In genomic region chr17:58369214-58370031, GRCh38 we compare ENCODE assay signal across 1 cellular context.
TF ChIP-seq lines count a peak whose summit lies in the region.

No MANE protein-coding gene starts in this region.

TF ChIP-seq in HepG2, 621 proteins besides CTCF, POLR2A, EP300 and RAD21 (continued from another document):
- TF ChIP-seq, protein P1, sequence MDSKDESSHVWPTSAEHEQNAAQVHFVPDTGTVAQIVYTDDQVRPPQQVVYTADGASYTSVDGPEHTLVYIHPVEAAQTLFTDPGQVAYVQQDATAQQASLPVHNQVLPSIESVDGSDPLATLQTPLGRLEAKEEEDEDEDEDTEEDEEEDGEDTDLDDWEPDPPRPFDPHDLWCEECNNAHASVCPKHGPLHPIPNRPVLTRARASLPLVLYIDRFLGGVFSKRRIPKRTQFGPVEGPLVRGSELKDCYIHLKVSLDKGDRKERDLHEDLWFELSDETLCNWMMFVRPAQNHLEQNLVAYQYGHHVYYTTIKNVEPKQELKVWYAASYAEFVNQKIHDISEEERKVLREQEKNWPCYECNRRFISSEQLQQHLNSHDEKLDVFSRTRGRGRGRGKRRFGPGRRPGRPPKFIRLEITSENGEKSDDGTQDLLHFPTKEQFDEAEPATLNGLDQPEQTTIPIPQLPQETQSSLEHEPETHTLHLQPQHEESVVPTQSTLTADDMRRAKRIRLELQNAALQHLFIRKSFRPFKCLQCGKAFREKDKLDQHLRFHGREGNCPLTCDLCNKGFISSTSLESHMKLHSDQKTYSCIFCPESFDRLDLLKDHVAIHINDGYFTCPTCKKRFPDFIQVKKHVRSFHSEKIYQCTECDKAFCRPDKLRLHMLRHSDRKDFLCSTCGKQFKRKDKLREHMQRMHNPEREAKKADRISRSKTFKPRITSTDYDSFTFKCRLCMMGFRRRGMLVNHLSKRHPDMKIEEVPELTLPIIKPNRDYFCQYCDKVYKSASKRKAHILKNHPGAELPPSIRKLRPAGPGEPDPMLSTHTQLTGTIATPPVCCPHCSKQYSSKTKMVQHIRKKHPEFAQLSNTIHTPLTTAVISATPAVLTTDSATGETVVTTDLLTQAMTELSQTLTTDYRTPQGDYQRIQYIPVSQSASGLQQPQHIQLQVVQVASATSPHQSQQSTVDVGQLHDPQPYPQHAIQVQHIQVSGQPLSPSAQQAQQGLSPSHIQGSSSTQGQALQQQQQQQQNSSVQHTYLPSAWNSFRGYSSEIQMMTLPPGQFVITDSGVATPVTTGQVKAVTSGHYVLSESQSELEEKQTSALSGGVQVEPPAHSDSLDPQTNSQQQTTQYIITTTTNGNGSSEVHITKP (CRISPR knock-in tag; IDR thresholded peaks at IDR 0.05; ENCODE audit: low read depth): 0 out of 2 replicates have a peak, but pooled peaks have one; percentile 46
- TF ChIP-seq, protein P2, sequence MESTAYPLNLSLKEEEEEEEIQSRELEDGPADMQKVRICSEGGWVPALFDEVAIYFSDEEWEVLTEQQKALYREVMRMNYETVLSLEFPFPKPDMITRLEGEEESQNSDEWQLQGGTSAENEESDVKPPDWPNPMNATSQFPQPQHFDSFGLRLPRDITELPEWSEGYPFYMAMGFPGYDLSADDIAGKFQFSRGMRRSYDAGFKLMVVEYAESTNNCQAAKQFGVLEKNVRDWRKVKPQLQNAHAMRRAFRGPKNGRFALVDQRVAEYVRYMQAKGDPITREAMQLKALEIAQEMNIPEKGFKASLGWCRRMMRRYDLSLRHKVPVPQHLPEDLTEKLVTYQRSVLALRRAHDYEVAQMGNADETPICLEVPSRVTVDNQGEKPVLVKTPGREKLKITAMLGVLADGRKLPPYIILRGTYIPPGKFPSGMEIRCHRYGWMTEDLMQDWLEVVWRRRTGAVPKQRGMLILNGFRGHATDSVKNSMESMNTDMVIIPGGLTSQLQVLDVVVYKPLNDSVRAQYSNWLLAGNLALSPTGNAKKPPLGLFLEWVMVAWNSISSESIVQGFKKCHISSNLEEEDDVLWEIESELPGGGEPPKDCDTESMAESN (CRISPR knock-in tag; conservative IDR thresholded peaks at IDR 0.05): peak; percentile 33; the same call in 1 of the 2 replicates
- TF ChIP-seq, protein P3, sequence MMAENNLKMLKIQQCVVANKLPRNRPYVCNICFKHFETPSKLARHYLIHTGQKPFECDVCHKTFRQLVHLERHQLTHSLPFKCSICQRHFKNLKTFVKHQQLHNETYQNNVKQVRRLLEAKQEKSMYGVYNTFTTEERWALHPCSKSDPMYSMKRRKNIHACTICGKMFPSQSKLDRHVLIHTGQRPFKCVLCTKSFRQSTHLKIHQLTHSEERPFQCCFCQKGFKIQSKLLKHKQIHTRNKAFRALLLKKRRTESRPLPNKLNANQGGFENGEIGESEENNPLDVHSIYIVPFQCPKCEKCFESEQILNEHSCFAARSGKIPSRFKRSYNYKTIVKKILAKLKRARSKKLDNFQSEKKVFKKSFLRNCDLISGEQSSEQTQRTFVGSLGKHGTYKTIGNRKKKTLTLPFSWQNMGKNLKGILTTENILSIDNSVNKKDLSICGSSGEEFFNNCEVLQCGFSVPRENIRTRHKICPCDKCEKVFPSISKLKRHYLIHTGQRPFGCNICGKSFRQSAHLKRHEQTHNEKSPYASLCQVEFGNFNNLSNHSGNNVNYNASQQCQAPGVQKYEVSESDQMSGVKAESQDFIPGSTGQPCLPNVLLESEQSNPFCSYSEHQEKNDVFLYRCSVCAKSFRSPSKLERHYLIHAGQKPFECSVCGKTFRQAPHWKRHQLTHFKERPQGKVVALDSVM (CRISPR knock-in tag; IDR thresholded peaks at IDR 0.05): no peak
- TF ChIP-seq GATAD1 (CRISPR knock-in tag; IDR thresholded peaks at IDR 0.05) (no peak), MXI1 (IDR thresholded peaks at IDR 0.05; ENCODE audit: borderline replicate concordance, low read depth, low read length) (peak; percentile 72; the same call in 2 of the 3 replicates), KLF9 (CRISPR knock-in tag; IDR thresholded peaks at IDR 0.05; ENCODE audit: low read depth) (no peak), KMT2B (CRISPR knock-in tag; IDR thresholded peaks at IDR 0.05) (peak; percentile 37; the same call in 1 of the 2 replicates), GMEB2 (CRISPR knock-in tag; IDR thresholded peaks at IDR 0.05; ENCODE audit: low read depth) (no peak), SIX4 (CRISPR knock-in tag; IDR thresholded peaks at IDR 0.05) (no peak), AGO1 (IDR thresholded peaks at IDR 0.05; ENCODE audit: low read depth, low read length, poor library complexity, severe bottlenecking) (no peak), THAP7 (CRISPR knock-in tag; IDR thresholded peaks at IDR 0.05) (no peak), ZNF274 (CRISPR knock-in tag; IDR thresholded peaks at IDR 0.05) (0 out of 2 replicates have a peak, but pooled peaks have one; percentile 35), SOX6 (IDR thresholded peaks at IDR 0.05) (no peak), SOX6 (CRISPR knock-in tag; IDR thresholded peaks at IDR 0.05) (peak; percentile 94), ZFP62 (CRISPR knock-in tag; IDR thresholded peaks at IDR 0.05) (no peak), NFE2L2 (IDR thresholded peaks at IDR 0.05; ENCODE audit: low read length) (no peak), ZNF839 (CRISPR knock-in tag; IDR thresholded peaks at IDR 0.05; ENCODE audit: borderline replicate concordance) (0 out of 2 replicates have a peak, but pooled peaks have one; percentile 47), SOX13 (IDR thresholded peaks at IDR 0.05) (no peak), SOX13 (CRISPR knock-in tag; conservative IDR thresholded peaks at IDR 0.05 in 1 of 2, IDR thresholded peaks at IDR 0.05 in 1 of 2) (peak in 1 of 2 experiments; percentile 94; a peak in 2 of 4 replicates), RELA (CRISPR knock-in tag; IDR thresholded peaks at IDR 0.05) (no peak), ZFAT (CRISPR knock-in tag; conservative IDR thresholded peaks at IDR 0.05) (no peak), JDP2 (CRISPR knock-in tag; IDR thresholded peaks at IDR 0.05; ENCODE audit: borderline replicate concordance) (no peak), TGIF2 (CRISPR knock-in tag; IDR thresholded peaks at IDR 0.05) (peak; percentile 73), RFXAP (CRISPR knock-in tag; IDR thresholded peaks at IDR 0.05; ENCODE audit: borderline replicate concordance) (no peak), ZNF296 (CRISPR knock-in tag; conservative IDR thresholded peaks at IDR 0.05) (no peak), IRX3 (CRISPR knock-in tag; IDR thresholded peaks at IDR 0.05; ENCODE audit: borderline replicate concordance, low read depth) (no peak), ZNF501 (CRISPR knock-in tag; IDR thresholded peaks at IDR 0.05) (peak; percentile 65), POGZ (CRISPR knock-in tag; IDR thresholded peaks at IDR 0.05) (no peak; the same call in 1 of the 2 replicates), ZNF879 (CRISPR knock-in tag; IDR thresholded peaks at IDR 0.05) (no peak), NFRKB (IDR thresholded peaks at IDR 0.05) (no peak), ZNF615 (CRISPR knock-in tag; IDR thresholded peaks at IDR 0.05; ENCODE audit: borderline replicate concordance) (no peak; the same call in 1 of the 2 replicates), FOXO4 (CRISPR knock-in tag; conservative IDR thresholded peaks at IDR 0.05) (no peak), PHF21A (CRISPR knock-in tag; IDR thresholded peaks at IDR 0.05) (peak; percentile 81)
- TF ChIP-seq, protein P4, sequence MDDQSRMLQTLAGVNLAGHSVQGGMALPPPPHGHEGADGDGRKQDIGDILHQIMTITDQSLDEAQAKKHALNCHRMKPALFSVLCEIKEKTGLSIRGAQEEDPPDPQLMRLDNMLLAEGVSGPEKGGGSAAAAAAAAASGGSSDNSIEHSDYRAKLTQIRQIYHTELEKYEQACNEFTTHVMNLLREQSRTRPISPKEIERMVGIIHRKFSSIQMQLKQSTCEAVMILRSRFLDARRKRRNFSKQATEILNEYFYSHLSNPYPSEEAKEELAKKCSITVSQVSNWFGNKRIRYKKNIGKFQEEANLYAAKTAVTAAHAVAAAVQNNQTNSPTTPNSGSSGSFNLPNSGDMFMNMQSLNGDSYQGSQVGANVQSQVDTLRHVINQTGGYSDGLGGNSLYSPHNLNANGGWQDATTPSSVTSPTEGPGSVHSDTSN (CRISPR knock-in tag; IDR thresholded peaks at IDR 0.05; ENCODE audit: borderline replicate concordance): no peak
- TF ChIP-seq, protein P5, sequence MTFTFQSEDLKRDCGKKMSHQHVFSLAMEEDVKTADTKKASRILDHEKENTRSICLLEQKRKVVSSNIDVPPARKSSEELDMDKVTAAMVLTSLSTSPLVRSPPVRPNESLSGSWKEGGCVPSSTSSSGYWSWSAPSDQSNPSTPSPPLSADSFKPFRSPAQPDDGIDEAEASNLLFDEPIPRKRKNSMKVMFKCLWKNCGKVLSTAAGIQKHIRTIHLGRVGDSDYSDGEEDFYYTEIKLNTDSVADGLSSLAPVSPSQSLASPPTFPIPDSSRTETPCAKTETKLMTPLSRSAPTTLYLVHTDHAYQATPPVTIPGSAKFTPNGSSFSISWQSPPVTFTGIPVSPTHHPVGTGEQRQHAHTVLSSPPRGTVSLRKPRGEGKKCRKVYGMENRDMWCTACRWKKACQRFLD (CRISPR knock-in tag; IDR thresholded peaks at IDR 0.05; ENCODE audit: borderline replicate concordance): no peak
- TF ChIP-seq, protein P6, sequence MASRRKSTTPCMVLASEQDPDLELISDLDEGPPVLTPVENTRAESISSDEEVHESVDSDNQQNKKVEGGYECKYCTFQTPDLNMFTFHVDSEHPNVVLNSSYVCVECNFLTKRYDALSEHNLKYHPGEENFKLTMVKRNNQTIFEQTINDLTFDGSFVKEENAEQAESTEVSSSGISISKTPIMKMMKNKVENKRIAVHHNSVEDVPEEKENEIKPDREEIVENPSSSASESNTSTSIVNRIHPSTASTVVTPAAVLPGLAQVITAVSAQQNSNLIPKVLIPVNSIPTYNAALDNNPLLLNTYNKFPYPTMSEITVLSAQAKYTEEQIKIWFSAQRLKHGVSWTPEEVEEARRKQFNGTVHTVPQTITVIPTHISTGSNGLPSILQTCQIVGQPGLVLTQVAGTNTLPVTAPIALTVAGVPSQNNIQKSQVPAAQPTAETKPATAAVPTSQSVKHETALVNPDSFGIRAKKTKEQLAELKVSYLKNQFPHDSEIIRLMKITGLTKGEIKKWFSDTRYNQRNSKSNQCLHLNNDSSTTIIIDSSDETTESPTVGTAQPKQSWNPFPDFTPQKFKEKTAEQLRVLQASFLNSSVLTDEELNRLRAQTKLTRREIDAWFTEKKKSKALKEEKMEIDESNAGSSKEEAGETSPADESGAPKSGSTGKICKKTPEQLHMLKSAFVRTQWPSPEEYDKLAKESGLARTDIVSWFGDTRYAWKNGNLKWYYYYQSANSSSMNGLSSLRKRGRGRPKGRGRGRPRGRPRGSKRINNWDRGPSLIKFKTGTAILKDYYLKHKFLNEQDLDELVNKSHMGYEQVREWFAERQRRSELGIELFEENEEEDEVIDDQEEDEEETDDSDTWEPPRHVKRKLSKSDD (CRISPR knock-in tag; IDR thresholded peaks at IDR 0.05; ENCODE audit: low read depth): peak; percentile 66
